In the genomic region with DNA sequence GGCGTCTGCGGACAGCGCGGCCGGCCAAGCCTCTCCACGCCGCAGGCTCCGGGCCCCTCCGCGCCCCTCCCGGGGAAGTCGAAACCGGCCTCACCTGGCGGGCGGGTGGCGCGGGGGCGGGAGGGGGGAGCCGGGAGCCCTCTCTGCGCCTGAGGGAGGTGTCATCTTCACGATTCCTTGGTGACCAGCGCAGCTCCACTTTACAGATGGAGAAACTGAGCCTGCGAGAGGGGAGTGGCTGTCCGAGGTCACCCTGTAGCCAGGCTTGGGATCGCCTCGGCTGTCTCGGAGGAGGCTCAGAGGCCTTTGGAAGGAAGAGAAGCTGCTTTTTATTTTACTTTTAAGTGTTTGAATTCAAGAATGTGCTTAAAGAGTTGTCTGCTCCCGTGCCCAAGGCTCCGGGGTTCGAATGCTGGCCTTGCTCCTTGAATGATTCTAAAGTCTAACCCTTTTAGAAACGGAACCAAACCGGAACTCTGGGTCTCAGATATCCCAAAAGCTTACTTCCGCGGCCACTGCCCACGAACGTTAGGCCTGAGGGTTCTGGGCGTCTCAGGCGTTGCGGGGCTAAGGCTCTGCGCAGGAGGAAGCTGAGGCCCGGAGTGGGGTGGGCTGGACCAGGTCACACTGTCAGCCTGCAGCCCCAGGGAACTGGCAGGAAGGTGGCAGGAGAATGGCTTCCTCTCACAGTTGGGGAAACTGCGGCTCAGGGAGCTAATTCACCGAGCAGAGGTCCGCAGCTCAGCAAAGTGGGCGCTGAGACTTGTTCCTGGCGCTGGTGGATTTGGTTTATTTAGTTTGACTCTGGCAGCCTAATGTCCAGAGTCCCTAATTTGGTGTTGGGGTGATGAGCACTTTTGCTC, we compare ENCODE assay signal across 8 cellular contexts. TPM values are rescaled to one million over a fixed set of nuclear protein-coding genes. Genes with fewer than 3 reads are reported as not detected.
A peak's percentile ranks its signal among the peaks of the same experiment; 100 is the strongest.
DNase-seq lines count a peak whose midpoint lies in the region; ATAC-seq and TF ChIP-seq lines count a peak whose summit lies in the region.

No MANE protein-coding gene starts in this region.

- H3K4me3 ChIP-seq in GM12865 (ENCODE audit: low read depth, low read length) = peak overlapping the region; percentile 64
- H3K4me3 ChIP-seq in iPS-18a (ENCODE audit: low read length) = peak overlapping the region; percentile 44

- no peak overlapping the region for H3K9ac ChIP-seq in iPS-18a (ENCODE audit: low read length)

- peak overlapping the region; percentile 95 to 98 for H3K27ac Mint-ChIP-seq in stimulated activated naive CD8-positive, alpha-beta T cell treated with anti-CD3 and anti-CD28 coated beads, Interleukin-15, amount 100 ng/mL, for 72 hours

- no peaks in the 10 kb centered on the region for H3K36me3 Mint-ChIP-seq in activated T-cell treated with anti-CD3 and anti-CD28 coated beads, Interleukin-2, amount 50 U/mL, for 4 hours (ENCODE audit: insufficient read depth)

- H3K4me1 Mint-ChIP-seq in activated T-cell treated with anti-CD3 and anti-CD28 coated beads, Interleukin-2, amount 50 U/mL, for 4 hours (ENCODE audit: low read depth) = peaks cover 65% of the 10 kb centered on the region
- peaks cover 82% of the 10 kb centered on the region for H3K4me1 Mint-ChIP-seq in stimulated activated naive CD8-positive, alpha-beta T cell treated with anti-CD3 and anti-CD28 coated beads, Interleukin-15, amount 100 ng/mL, for 72 hours

- H3K27me3 ChIP-seq in iPS-18a (ENCODE audit: control insufficient read depth, insufficient read depth, low read length) = peaks cover 10% of the 10 kb centered on the region

- peak; percentile 57 for DNase-seq in GM12865 (ENCODE audit: low read depth)
- peak; percentile 36 for DNase-seq in activated T-cell treated with anti-CD3 and anti-CD28 coated beads, Interleukin-2, amount 50 U/mL, for 4 hours
- DNase-seq in stimulated activated naive CD8-positive, alpha-beta T cell treated with anti-CD3 and anti-CD28 coated beads, Interleukin-15, amount 100 ng/mL, for 72 hours = peak in 1 of 2 donors; percentile 36
- no peak for DNase-seq in DMS79 (lab: John Stamatoyannopoulos, UW)
- DNase-seq in occipital lobe (lab: John Stamatoyannopoulos, UW) = no peak
- DNase-seq in NCI-H187 (lab: John Stamatoyannopoulos, UW) = no peak

- no peaks in the 10 kb centered on the region for H3K27me3 Mint-ChIP-seq in activated T-cell treated with anti-CD3 and anti-CD28 coated beads, Interleukin-2, amount 50 U/mL, for 4 hours (ENCODE audit: low read depth)
- no peaks in the 10 kb centered on the region for H3K27me3 Mint-ChIP-seq in stimulated activated naive CD8-positive, alpha-beta T cell treated with anti-CD3 and anti-CD28 coated beads, Interleukin-15, amount 100 ng/mL, for 72 hours

- H3K27ac ChIP-seq in iPS-18a (ENCODE audit: low read length) = no peak overlapping the region

- ATAC-seq in HG03432 (IDR thresholded peaks at IDR 0.05; ENCODE audit: unreplicated experiment) = peak; percentile 27
- ATAC-seq in activated T-cell treated with anti-CD3 and anti-CD28 coated beads, Interleukin-2, amount 50 U/mL, for 4 hours = peak; percentile 23 to 27
- peak; percentile 9 for ATAC-seq in stimulated activated naive CD8-positive, alpha-beta T cell treated with anti-CD3 and anti-CD28 coated beads, Interleukin-15, amount 100 ng/mL, for 72 hours

- TF ChIP-seq CTCF in GM12865 (IDR thresholded peaks at IDR 0.05; ENCODE audit: insufficient read depth, low read depth, low read length, missing control alignments) = no peak

- H3K9me3 ChIP-seq in iPS-18a (ENCODE audit: control insufficient read depth, low read depth, low read length) = no peaks in the 10 kb centered on the region

- peaks cover 18% of the 10 kb centered on the region for H3K4me1 ChIP-seq in iPS-18a (ENCODE audit: control insufficient read depth, low read depth, low read length)

- H3K4me3 Mint-ChIP-seq in activated T-cell treated with anti-CD3 and anti-CD28 coated beads, Interleukin-2, amount 50 U/mL, for 4 hours = peak overlapping the region; percentile 88
- peak overlapping the region; percentile 89 to 92 for H3K4me3 Mint-ChIP-seq in stimulated activated naive CD8-positive, alpha-beta T cell treated with anti-CD3 and anti-CD28 coated beads, Interleukin-15, amount 100 ng/mL, for 72 hours

- H3K36me3 ChIP-seq in iPS-18a (ENCODE audit: control insufficient read depth, low read depth, low read length) = no peaks in the 10 kb centered on the region

- no peaks in the 10 kb centered on the region for H3K9me3 Mint-ChIP-seq in activated T-cell treated with anti-CD3 and anti-CD28 coated beads, Interleukin-2, amount 50 U/mL, for 4 hours
- no peaks in the 10 kb centered on the region for H3K9me3 Mint-ChIP-seq in stimulated activated naive CD8-positive, alpha-beta T cell treated with anti-CD3 and anti-CD28 coated beads, Interleukin-15, amount 100 ng/mL, for 72 hours

RNA-seq across cellular contexts. Expression of a gene that starts 0.8 kb away (rescaled TPM):
- 1 to 10 TPM; 7.7 to 9.5 (median 9.4) TPM for total RNA-seq in activated T-cell treated with anti-CD3 and anti-CD28 coated beads, Interleukin-2, amount 50 U/mL, for 4 hours
- 1.6 TPM for total RNA-seq in occipital lobe

RNA-seq across cellular contexts. Expression of a gene that starts 36.7 kb away (rescaled TPM):
- 10 to 100 TPM; 25.5 to 33.8 (median 28.4) TPM for total RNA-seq in activated T-cell treated with anti-CD3 and anti-CD28 coated beads, Interleukin-2, amount 50 U/mL, for 4 hours
- total RNA-seq in occipital lobe = 15.3 TPM

Comparison
In these comparisons a context has a peak if more than half of its experiments do, and no peak if none do; other contexts are left out.
1. DNase-seq: peak in GM12865 (single experiment) and activated T-cell treated with anti-CD3 and anti-CD28 coated beads, Interleukin-2, amount 50 U/mL, for 4 hours (single experiment); none in DMS79 (single experiment), occipital lobe (single experiment) and NCI-H187 (0 of 2).
2. Peak in every context shown above with its lines, with median percentiles within 50 percentile points of each other: ATAC-seq.